ENCODE assay signal across 40 cellular contexts in the genomic region with DNA sequence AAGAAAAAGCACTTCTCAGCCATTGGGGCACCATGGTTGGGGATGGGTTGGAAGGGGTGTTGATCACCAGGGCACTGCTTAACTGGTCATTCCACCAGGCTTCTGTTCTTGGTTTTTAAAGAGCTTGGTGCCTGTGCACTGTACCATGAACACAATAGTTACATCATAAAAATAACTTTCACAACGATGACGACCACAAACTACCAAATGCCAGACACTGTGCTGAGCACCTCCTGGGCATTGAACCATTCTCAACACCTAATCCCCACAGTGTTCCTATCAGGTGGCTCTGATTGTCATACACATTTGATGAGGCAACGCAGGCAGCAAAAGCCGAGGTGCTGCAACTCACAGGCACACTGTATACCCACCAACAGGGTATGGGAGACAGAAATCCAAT.
"Had no signal": no experiment of that assay in that cellular context is flagged by ENCODE, and none has a peak within 500 bp of the region (broad histone marks: within the 10 kb centered on the region; RNA-seq: fewer than 3 reads in every experiment).

No MANE protein-coding gene starts in this region.

- H3K36me3 ChIP-seq: adrenal gland, Peyer's patch had no signal

- H3K27ac Mint-ChIP-seq: activated B cell treated with CpG ODN at 0.5 μM for 24 hours; activated CD4-positive, alpha-beta memory T cell treated with anti-CD3 and anti-CD28 coated beads, Interleukin-2, amount 10 ng/mL, durations not matched to agents 7 days and 5 days; activated CD8-positive, alpha-beta memory T cell treated with anti-CD3 and anti-CD28 coated beads, Interleukin-2, amount 10 ng/mL, durations not matched to agents 7 days and 5 days; activated naive CD4-positive, alpha-beta T cell treated with anti-CD3 and anti-CD28 coated beads, Interleukin-2, amount 50 U/mL, for 72 hours; activated T-cell treated with anti-CD3 and anti-CD28 coated beads, Interleukin-2, amount 50 U/mL, for 72 hours; activated T-helper 17 cell treated with anti-CD3 and anti-CD28 coated beads, Interleukin-2, amount 50 U/mL, for 72 hours; T-cell had no signal

- H3K4me3 ChIP-seq: adrenal gland, Peyer's patch had no signal

- H3K4me1 Mint-ChIP-seq: activated B cell treated with CpG ODN at 0.5 μM for 24 hours; activated CD4-positive, alpha-beta memory T cell treated with anti-CD3 and anti-CD28 coated beads, Interleukin-2, amount 10 ng/mL, durations not matched to agents 7 days and 5 days; activated CD8-positive, alpha-beta memory T cell treated with anti-CD3 and anti-CD28 coated beads, Interleukin-2, amount 10 ng/mL, durations not matched to agents 7 days and 5 days; activated T-helper 17 cell treated with anti-CD3 and anti-CD28 coated beads, Interleukin-2, amount 50 U/mL, for 72 hours; T-cell had no signal

- ATAC-seq: activated CD8-positive, alpha-beta memory T cell treated with anti-CD3 and anti-CD28 coated beads, Interleukin-2, amount 10 ng/mL, durations not matched to agents 7 days and 5 days; activated naive CD4-positive, alpha-beta T cell treated with anti-CD3 and anti-CD28 coated beads, Interleukin-2, amount 50 U/mL, for 72 hours; activated T-cell treated with anti-CD3 and anti-CD28 coated beads, Interleukin-2, amount 50 U/mL, for 72 hours; activated T-helper 17 cell treated with anti-CD3 and anti-CD28 coated beads, Interleukin-2, amount 50 U/mL, for 72 hours; PC-3; Right ventricle myocardium inferior; SK-N-SH treated with all-trans-retinoic acid at 6 μM for 48 hours; T-cell had no signal

- H3K9me3 ChIP-seq: adrenal gland, Peyer's patch had no signal

- DNase-seq: activated B cell treated with CpG ODN at 0.5 μM for 24 hours; activated CD4-positive, alpha-beta memory T cell treated with anti-CD3 and anti-CD28 coated beads, Interleukin-2, amount 10 ng/mL, durations not matched to agents 7 days and 5 days; activated CD4-positive, alpha-beta T cell treated with anti-CD3 and anti-CD28 coated beads for 4 hours; activated CD4-positive, CD25-positive, alpha-beta regulatory T cell treated with anti-CD3 and anti-CD28 coated beads, Interleukin-2, amount 50 U/mL, for 72 hours; activated CD8-positive, alpha-beta memory T cell treated with anti-CD3 and anti-CD28 coated beads for 24 hours; activated CD8-positive, alpha-beta memory T cell treated with anti-CD3 and anti-CD28 coated beads, Interleukin-2, amount 10 ng/mL, durations not matched to agents 7 days and 5 days; activated CD8-positive, alpha-beta memory T cell treated with anti-CD3 and anti-CD28 coated beads, Interleukin-2, amount 50 U/mL, for 48 hours; activated gamma-delta T cell; activated naive CD4-positive, alpha-beta T cell treated with Interleukin-2 at 50 U/mL for 16 hours; activated T-cell treated with anti-CD3 and anti-CD28 coated beads, Interleukin-2, amount 50 U/mL, for 1 hour; activated T-cell treated with anti-CD3 and anti-CD28 coated beads, Interleukin-2, amount 50 U/mL, for 72 hours; adrenal gland; caudate nucleus; cerebellar nuclear complex; Kasumi-1; KG1; MM.1S; MV-4-11; NCI-H1092; NCI-H1436 treated with DMSO at 0.1 percent for 48 hours; NCI-H1694 treated with DMSO at 0.1 percent for 48 hours; NCI-H2029; NCI-H510A; NCI-H526; NCI-H748 treated with DMSO at 0.1 percent for 48 hours; NK-92 treated with Interleukin-12 subunit alpha and Interleukin-12 subunit beta, amount 100 ng/mL, for 24 hours; PC-3; Peyer's patch; SIG-M5; T-cell; T-helper 2 cell; T-helper 9 cell had no signal

- H3K27ac ChIP-seq: adrenal gland, Peyer's patch, RWPE1, VCaP had no signal

- H3K27me3 Mint-ChIP-seq: activated CD4-positive, alpha-beta memory T cell treated with anti-CD3 and anti-CD28 coated beads, Interleukin-2, amount 10 ng/mL, durations not matched to agents 7 days and 5 days; activated CD8-positive, alpha-beta memory T cell treated with anti-CD3 and anti-CD28 coated beads, Interleukin-2, amount 10 ng/mL, durations not matched to agents 7 days and 5 days; activated T-helper 17 cell treated with anti-CD3 and anti-CD28 coated beads, Interleukin-2, amount 50 U/mL, for 72 hours had no signal

- H3K4me1 ChIP-seq: adrenal gland, Peyer's patch had no signal

- FAIRE-seq: bronchial epithelial cell had no signal

- H3K36me3 Mint-ChIP-seq: activated CD8-positive, alpha-beta memory T cell treated with anti-CD3 and anti-CD28 coated beads, Interleukin-2, amount 10 ng/mL, durations not matched to agents 7 days and 5 days; activated naive CD4-positive, alpha-beta T cell treated with anti-CD3 and anti-CD28 coated beads, Interleukin-2, amount 50 U/mL, for 72 hours; brain; T-cell had no signal

- H3K27me3 ChIP-seq: Peyer's patch had no signal

- H3K4me3 Mint-ChIP-seq: activated B cell treated with CpG ODN at 0.5 μM for 24 hours; activated CD4-positive, alpha-beta memory T cell treated with anti-CD3 and anti-CD28 coated beads, Interleukin-2, amount 10 ng/mL, durations not matched to agents 7 days and 5 days; activated CD8-positive, alpha-beta memory T cell treated with anti-CD3 and anti-CD28 coated beads, Interleukin-2, amount 10 ng/mL, durations not matched to agents 7 days and 5 days; activated T-cell treated with anti-CD3 and anti-CD28 coated beads, Interleukin-2, amount 50 U/mL, for 72 hours; activated T-helper 17 cell treated with anti-CD3 and anti-CD28 coated beads, Interleukin-2, amount 50 U/mL, for 72 hours; brain; T-cell had no signal

- H3K9me3 Mint-ChIP-seq: activated B cell treated with CpG ODN at 0.5 μM for 24 hours; activated CD4-positive, alpha-beta memory T cell treated with anti-CD3 and anti-CD28 coated beads, Interleukin-2, amount 10 ng/mL, durations not matched to agents 7 days and 5 days; activated naive CD4-positive, alpha-beta T cell treated with anti-CD3 and anti-CD28 coated beads, Interleukin-2, amount 50 U/mL, for 72 hours; activated T-cell treated with anti-CD3 and anti-CD28 coated beads, Interleukin-2, amount 50 U/mL, for 72 hours; activated T-helper 17 cell treated with anti-CD3 and anti-CD28 coated beads, Interleukin-2, amount 50 U/mL, for 72 hours; brain; T-cell had no signal
